ENCODE assay signal across 18 cellular contexts in the genomic region with DNA sequence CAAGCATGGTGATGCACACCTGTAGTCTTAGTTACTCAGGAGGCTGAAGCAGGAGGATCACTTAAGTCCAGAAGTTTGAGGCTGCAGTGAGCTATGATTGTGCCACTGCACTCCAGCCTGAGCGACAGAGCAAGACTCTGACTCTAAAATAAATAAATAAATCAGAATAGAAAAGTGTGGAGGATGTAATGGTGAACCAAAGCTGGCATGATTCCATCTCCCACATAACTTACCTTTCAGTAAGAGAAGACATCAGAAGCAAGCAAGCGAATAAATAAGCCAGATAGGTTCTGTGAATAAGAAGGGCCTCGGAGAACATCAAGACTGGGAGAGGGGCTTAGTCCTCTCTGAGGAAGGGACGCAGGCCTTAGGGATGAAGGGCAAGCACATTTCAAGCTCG. TPM values are rescaled to one million over a fixed set of nuclear protein-coding genes. Genes with fewer than 3 reads are reported as not detected.
DNase-seq lines count a peak whose midpoint lies in the region; ATAC-seq and TF ChIP-seq lines count a peak whose summit lies in the region.
"Had no signal": no experiment of that assay in that cellular context is flagged by ENCODE, and none has a peak within 500 bp of the region (broad histone marks: within the 10 kb centered on the region; RNA-seq: fewer than 3 reads in every experiment).

No MANE protein-coding gene starts in this region.

- no peak overlapping the region for H3K4me2 ChIP-seq in mammary epithelial cell (ENCODE audit: insufficient read depth, low read depth, low read length)

- H2AFZ ChIP-seq in mammary epithelial cell (ENCODE audit: low read depth, low read length) = no peak overlapping the region

- dilution Hi-C loops in mammary epithelial cell (cut with HindIII; ENCODE audit: low sequenced_read_pairs) = loop anchor here (5.0 kb wide), 1 partner anchor 52 kb away; no protein-coding TSS in a partner anchor

- no peak for DNase-seq in heart left ventricle
- no peak for DNase-seq in Right ventricle myocardium superior
- DNase-seq in mammary epithelial cell = no peak
- no peak for DNase-seq in lower lobe of right lung
- no peak for DNase-seq in tibial artery
- no peak for DNase-seq in NCI-H1694 (lab: John Stamatoyannopoulos, UW)
- DNase-seq in stimulated activated CD4-positive, alpha-beta T cell treated with anti-CD3 and anti-CD28 coated beads, Interleukin-15, amount 100 ng/mL, for 24 hours = no peak
- no peak for DNase-seq in NCI-H1105 (lab: John Stamatoyannopoulos, UW)
- DNase-seq: activated effector memory CD4-positive, alpha-beta T cell treated with anti-CD3 and anti-CD28 coated beads, Interleukin-2, amount 50 U/mL, for 16 hours; CD8-positive, alpha-beta memory T cell; effector CD4-positive, alpha-beta T cell; GDM1; MV-4-11; NK-92 treated with Interleukin-12 subunit alpha and Interleukin-12 subunit beta, amount 100 ng/mL, for 24 hours; stimulated activated CD4-positive, alpha-beta T cell treated with anti-CD3 and anti-CD28 coated beads, Interleukin-4, amount 100 ng/mL, for 24 hours; uterus had no signal

- H3K4me3 ChIP-seq in heart left ventricle = no peak overlapping the region
- no peak overlapping the region for H3K4me3 ChIP-seq in mammary epithelial cell (replicated peaks in 1 of 3; ENCODE audit: insufficient read depth in 1 of 3, low read depth in 2 of 3, low read length in 3 of 3)
- H3K4me3 ChIP-seq in lower lobe of right lung = no peak overlapping the region
- H3K4me3 ChIP-seq in tibial artery = no peak overlapping the region
- H3K4me3 ChIP-seq: SK-N-MC, uterus had no signal

- no peaks in the 10 kb centered on the region for H3K79me2 ChIP-seq in mammary epithelial cell (ENCODE audit: insufficient read depth, low read length)

- ATAC-seq in heart left ventricle (no peak), Right ventricle myocardium superior (ENCODE audit: poor library complexity) (no peak), lower lobe of right lung (no peak)
- ATAC-seq: WTC11 had no signal

- H3K9ac ChIP-seq in mammary epithelial cell (ENCODE audit: insufficient read depth, low read length) = no peak overlapping the region

- H3K4me1 ChIP-seq in heart left ventricle (peaks cover 13 to 62% (median 47%) of the 10 kb centered on the region in 12 donors), mammary epithelial cell (ENCODE audit: insufficient read depth, low read length) (peaks cover 48% of the 10 kb centered on the region), lower lobe of right lung (peaks cover 58% of the 10 kb centered on the region), tibial artery (peaks cover 0 to 52% (median 36%) of the 10 kb centered on the region in 4 donors)

- H3K9me3 ChIP-seq in heart left ventricle = no peaks in the 10 kb centered on the region
- no peaks in the 10 kb centered on the region for H3K9me3 ChIP-seq in mammary epithelial cell (replicated peaks; ENCODE audit: insufficient read depth, low read length)
- no peaks in the 10 kb centered on the region for H3K9me3 ChIP-seq in lower lobe of right lung
- no peaks in the 10 kb centered on the region for H3K9me3 ChIP-seq in tibial artery
- H3K9me3 ChIP-seq: uterus had no signal

- TF ChIP-seq CTCF in heart left ventricle (IDR thresholded peaks at IDR 0.05) (no peak), mammary epithelial cell (conservative IDR thresholded peaks at IDR 0.05 in 1 of 2, IDR thresholded peaks at IDR 0.05 in 1 of 2; ENCODE audit: extremely low read depth in 1 of 2, insufficient read depth in 1 of 2, low read depth in 1 of 2, low read length in 2 of 2) (no peak), lower lobe of right lung (IDR thresholded peaks at IDR 0.05) (no peak), tibial artery (IDR thresholded peaks at IDR 0.05) (no peak)

- TF ChIP-seq POLR2A in heart left ventricle (IDR thresholded peaks at IDR 0.05) = no peak

- in situ Hi-C loops in mammary epithelial cell (cut with MboI; ENCODE audit: low sequenced_read_pairs in 2 of 2) = loop anchor here in 1 of 2 donors (5.0 to 10.0 kb wide), 2 partner anchors 52 to 344 kb away; no protein-coding TSS in a partner anchor

- H3K36me3 ChIP-seq in heart left ventricle = no peaks in the 10 kb centered on the region
- no peaks in the 10 kb centered on the region for H3K36me3 ChIP-seq in mammary epithelial cell (ENCODE audit: insufficient read depth, low read length)
- H3K36me3 ChIP-seq in lower lobe of right lung = no peaks in the 10 kb centered on the region
- no peaks in the 10 kb centered on the region for H3K36me3 ChIP-seq in tibial artery
- H3K36me3 ChIP-seq: uterus had no signal

- 83 to 94% (median 89%) methylated on average over 5 of the region's 5 CpGs for WGBS in heart left ventricle, 4 donors
- WGBS in mammary epithelial cell (ENCODE audit: low coverage, missing lambda C conversion rate) = 97% methylated on average over 5 of the region's 5 CpGs

- BruUV-seq in mammary epithelial cell (replicated peaks; lab: Mats Ljungman, UMichigan) = no TSS peak

- H3K27ac ChIP-seq in heart left ventricle (peak overlapping the region in 11 of 12 donors; percentile 3 to 78 (median 55)), mammary epithelial cell (ENCODE audit: insufficient read depth, low read depth, low read length) (peak overlapping the region; percentile 97), lower lobe of right lung (peak overlapping the region; percentile 69), tibial artery (peak overlapping the region; percentile 73 to 83)
- H3K27ac ChIP-seq: SK-N-MC had no signal

- H3K27me3 ChIP-seq in heart left ventricle = no peaks in the 10 kb centered on the region
- H3K27me3 ChIP-seq in mammary epithelial cell (ENCODE audit: insufficient read depth, low read length) = no peaks in the 10 kb centered on the region
- H3K27me3 ChIP-seq in lower lobe of right lung (ENCODE audit: low read depth) = no peaks in the 10 kb centered on the region
- no peaks in the 10 kb centered on the region for H3K27me3 ChIP-seq in tibial artery
- H3K27me3 ChIP-seq: uterus had no signal

- H4K20me1 ChIP-seq in mammary epithelial cell (ENCODE audit: insufficient read depth, low read length) = no peaks in the 10 kb centered on the region

- intact Hi-C loops in heart left ventricle (cut with DNase I) (loop anchor here in 2 of 10 donors (2.0 to 5.0 kb wide), 2 partner anchors 20 to 72 kb away; no protein-coding TSS in a partner anchor), Right ventricle myocardium superior (cut with DNase I) (loop anchor here (10.0 kb wide), 1 partner anchor 54 kb away; no protein-coding TSS in a partner anchor), mammary epithelial cell (cut with micrococcal nuclease) (loop anchor here (5.0 kb wide), 2 partner anchors 142 to 207 kb away; no protein-coding TSS in a partner anchor), lower lobe of right lung (cut with DNase I) (no loop called here), tibial artery (cut with DNase I; ENCODE audit: low total_unique reads) (no loop called here)

- CTCF ChIA-PET in mammary epithelial cell (lab: Charles Lee; ENCODE audit: low non-redundant PET) = no interaction called here

RNA-seq across cellular contexts. Expression of a gene that starts 59.5 kb away (rescaled TPM):
- total RNA-seq in heart left ventricle (100 to 1,000 TPM in 1 of 9 donors, 10 to 100 TPM in 8; 56.7 to 100 (median 83.3) TPM), Right ventricle myocardium superior (76.7 TPM), mammary epithelial cell (100 to 1,000 TPM in 1 of 2 donors, 10 to 100 TPM in 1; 96.5 to 102 TPM), lower lobe of right lung (88.4 TPM)
- polyA plus RNA-seq in heart left ventricle (10 to 100 TPM; 43.0 to 80.9 TPM), mammary epithelial cell (54.8 TPM)
- 44.8 TPM for polyA minus RNA-seq in mammary epithelial cell

Comparison
In these comparisons a context has a peak if more than half of its experiments do, and no peak if none do; other contexts are left out.
1. intact Hi-C loops: an anchor here in Right ventricle myocardium superior (10.0 kb wide) and mammary epithelial cell (5.0 kb wide); none called in lower lobe of right lung and tibial artery.